Comparison of ENCODE assay signal across 1 cellular context in genomic region chr15:49620658-49621326, GRCh38.
A peak's percentile ranks its signal among the peaks of the same experiment; 100 is the strongest.
TF ChIP-seq lines count a peak whose summit lies in the region.

Gene DTWD1 (plus strand): TSS chr15:49621048. CDS start chr15:49625168, 4,120 bp downstream.
Gene FAM227B (minus strand): TSS chr15:49620818. CDS start chr15:49615171, 5,647 bp downstream.

TF ChIP-seq in GM12878, 131 proteins besides CTCF, POLR2A, EP300 and RAD21 (continued from another document):
- TF ChIP-seq RELB (IDR thresholded peaks at IDR 0.05; ENCODE audit: low read depth) (peak; percentile 87), SREBF2 (IDR thresholded peaks at IDR 0.05; ENCODE audit: low read length) (0 out of 2 replicates have a peak, but pooled peaks have one; percentile 22), IKZF1 (conservative IDR thresholded peaks at IDR 0.05) (peak; percentile 92), IRF4 (IDR thresholded peaks at IDR 0.05; ENCODE audit: low read depth, low read length) (peak; percentile 76), SUZ12 (IDR thresholded peaks at IDR 0.05; ENCODE audit: unreplicated experiment) (no peak), TAF1 (IDR thresholded peaks at IDR 0.05; ENCODE audit: borderline replicate concordance, low read depth, low read length) (peak; percentile 93), MTA3 (IDR thresholded peaks at IDR 0.05; ENCODE audit: borderline replicate concordance, low read length) (no peak), E2F4 (IDR thresholded peaks at IDR 0.05; ENCODE audit: low read depth, low read length) (0 out of 2 replicates have a peak, but pooled peaks have one; percentile 50), STAT1 (conservative IDR thresholded peaks at IDR 0.05) (0 out of 2 replicates have a peak, but pooled peaks have one; percentile 85), ELK1 (IDR thresholded peaks at IDR 0.05; ENCODE audit: low read depth, low read length) (peak; percentile 72; the same call in 1 of the 2 replicates), RB1 (IDR thresholded peaks at IDR 0.05; ENCODE audit: borderline replicate concordance) (peak; percentile 96; the same call in 1 of the 2 replicates)
